In genomic region chr7:143492043-143492471, GRCh38 we compare ENCODE assay signal across 10 cellular contexts. TPM values are rescaled to one million over a fixed set of nuclear protein-coding genes. Genes with fewer than 3 reads are reported as not detected.
DNase-seq lines count a peak whose midpoint lies in the region; ATAC-seq and TF ChIP-seq lines count a peak whose summit lies in the region.
"Had no signal": no experiment of that assay in that cellular context is flagged by ENCODE, and none has a peak within 500 bp of the region (broad histone marks: within the 10 kb centered on the region; RNA-seq: fewer than 3 reads in every experiment).

No MANE protein-coding gene starts in this region.

- no peaks in the 10 kb centered on the region for H3K27me3 Mint-ChIP-seq in activated T-cell treated with anti-CD3 and anti-CD28 coated beads, Interleukin-2, amount 50 U/mL, for 72 hours (ENCODE audit: low read depth)
- no peaks in the 10 kb centered on the region for H3K27me3 Mint-ChIP-seq in activated T-cell treated with anti-CD3 and anti-CD28 coated beads, Interleukin-2, amount 50 U/mL, for 4 hours (ENCODE audit: low read depth)
- H3K27me3 Mint-ChIP-seq in T-helper 17 cell: peaks cover 7% of the 10 kb centered on the region
- no peaks in the 10 kb centered on the region for H3K27me3 Mint-ChIP-seq in naive thymus-derived CD8-positive, alpha-beta T cell

- no peak for DNase-seq in activated T-cell treated with anti-CD3 and anti-CD28 coated beads, Interleukin-2, amount 50 U/mL, for 72 hours
- no peak for DNase-seq in activated T-cell treated with anti-CD3 and anti-CD28 coated beads, Interleukin-2, amount 50 U/mL, for 4 hours
- DNase-seq in T-helper 17 cell (no peak), fibroblast of villous mesenchyme (ENCODE audit: low read depth) (peak; percentile 90), stromal cell of bone marrow (ENCODE audit: low read depth) (peak; percentile 52), NCI-H1694 treated with DMSO at 0.1 percent for 48 hours (lab: John Stamatoyannopoulos, UW) (no peak)
- DNase-seq in naive thymus-derived CD8-positive, alpha-beta T cell: no peak
- DNase-seq: NCI-H1436 treated with DMSO at 0.1 percent for 48 hours had no signal

- peaks cover 26% of the 10 kb centered on the region for H3K4me1 Mint-ChIP-seq in activated T-cell treated with anti-CD3 and anti-CD28 coated beads, Interleukin-2, amount 50 U/mL, for 72 hours (ENCODE audit: low read depth)
- H3K4me1 Mint-ChIP-seq in activated T-cell treated with anti-CD3 and anti-CD28 coated beads, Interleukin-2, amount 50 U/mL, for 4 hours (ENCODE audit: low read depth): peaks cover 19% of the 10 kb centered on the region
- H3K4me1 Mint-ChIP-seq in T-helper 17 cell: peaks cover 18% of the 10 kb centered on the region
- peaks cover 4 to 31% (median 17%) of the 10 kb centered on the region in 4 donors for H3K4me1 Mint-ChIP-seq in naive thymus-derived CD8-positive, alpha-beta T cell

- no peak for TF ChIP-seq CTCF in fibroblast of villous mesenchyme (IDR thresholded peaks at IDR 0.05; ENCODE audit: insufficient read depth, low read depth, low read length)

- H3K4me3 Mint-ChIP-seq in activated T-cell treated with anti-CD3 and anti-CD28 coated beads, Interleukin-2, amount 50 U/mL, for 72 hours: peak overlapping the region in 1 of 2 donors; percentile 17
- no peak overlapping the region for H3K4me3 Mint-ChIP-seq in activated T-cell treated with anti-CD3 and anti-CD28 coated beads, Interleukin-2, amount 50 U/mL, for 4 hours
- no peak overlapping the region for H3K4me3 Mint-ChIP-seq in T-helper 17 cell
- H3K4me3 Mint-ChIP-seq in naive thymus-derived CD8-positive, alpha-beta T cell: no peak overlapping the region

- no peaks in the 10 kb centered on the region for H3K9me3 Mint-ChIP-seq in activated T-cell treated with anti-CD3 and anti-CD28 coated beads, Interleukin-2, amount 50 U/mL, for 72 hours
- H3K9me3 Mint-ChIP-seq in activated T-cell treated with anti-CD3 and anti-CD28 coated beads, Interleukin-2, amount 50 U/mL, for 4 hours: no peaks in the 10 kb centered on the region
- peaks cover 0 to 2% (median 0%) of the 10 kb centered on the region in 9 donors for H3K9me3 Mint-ChIP-seq in naive thymus-derived CD8-positive, alpha-beta T cell

- POLR2A ChIA-PET in naive thymus-derived CD8-positive, alpha-beta T cell (lab: Charles Lee): no interaction called here

- no peak overlapping the region for H3K4me3 ChIP-seq in fibroblast of villous mesenchyme (ENCODE audit: low read depth, low read length)

- peaks cover 0 to 1% of the 10 kb centered on the region in 2 donors for H3K36me3 Mint-ChIP-seq in activated T-cell treated with anti-CD3 and anti-CD28 coated beads, Interleukin-2, amount 50 U/mL, for 72 hours (ENCODE audit: insufficient read depth in 2 of 2)
- H3K36me3 Mint-ChIP-seq in activated T-cell treated with anti-CD3 and anti-CD28 coated beads, Interleukin-2, amount 50 U/mL, for 4 hours (ENCODE audit: insufficient read depth): peaks cover 14% of the 10 kb centered on the region
- H3K36me3 Mint-ChIP-seq in T-helper 17 cell (ENCODE audit: low read depth): peaks cover 9% of the 10 kb centered on the region
- peaks cover 4 to 57% (median 34%) of the 10 kb centered on the region in 3 donors for H3K36me3 Mint-ChIP-seq in naive thymus-derived CD8-positive, alpha-beta T cell

- peak overlapping the region; percentile 27 for H3K27ac Mint-ChIP-seq in activated T-cell treated with anti-CD3 and anti-CD28 coated beads, Interleukin-2, amount 50 U/mL, for 72 hours
- H3K27ac Mint-ChIP-seq in T-helper 17 cell: peak overlapping the region; percentile 57
- H3K27ac Mint-ChIP-seq in naive thymus-derived CD8-positive, alpha-beta T cell: peak overlapping the region in 2 of 10 donors; percentile 1 to 16

- H3K9me3 ChIP-seq in T-helper 17 cell (ENCODE audit: control insufficient read depth, low read length, poor library complexity, severe bottlenecking): no peaks in the 10 kb centered on the region

- ATAC-seq in activated T-cell treated with anti-CD3 and anti-CD28 coated beads, Interleukin-2, amount 50 U/mL, for 72 hours (replicated peaks in 1 of 2): peak; percentile 60 to 64
- ATAC-seq in activated T-cell treated with anti-CD3 and anti-CD28 coated beads, Interleukin-2, amount 50 U/mL, for 4 hours: no peak
- ATAC-seq in T-helper 17 cell (peak; percentile 75), GM19351 (IDR thresholded peaks at IDR 0.05; ENCODE audit: unreplicated experiment) (no peak)
- no peak for ATAC-seq in naive thymus-derived CD8-positive, alpha-beta T cell

RNA-seq across cellular contexts. Expression of gene TAS2R41, which starts 14.4 kb away (rescaled TPM):
- total RNA-seq in activated T-cell treated with anti-CD3 and anti-CD28 coated beads, Interleukin-2, amount 50 U/mL, for 72 hours: not detected
- total RNA-seq in activated T-cell treated with anti-CD3 and anti-CD28 coated beads, Interleukin-2, amount 50 U/mL, for 4 hours: not detected
- total RNA-seq in T-helper 17 cell: under 1 TPM; 0.52 to 0.99 TPM
- total RNA-seq in fibroblast of villous mesenchyme: not detected in 2 replicates
- under 1 TPM in 1 of 2 experiments, not detected in 1; 0.55 TPM for total RNA-seq in naive thymus-derived CD8-positive, alpha-beta T cell
- not detected for polyA plus RNA-seq in naive thymus-derived CD8-positive, alpha-beta T cell
- total RNA-seq: T-helper 2 cell treated with Interferon-gamma antibody and Interleukin-4, amounts not matched to agents 100 ng/mL and 5 ng/mL, for 36 hours had no signal

RNA-seq across cellular contexts. Expression of gene TAS2R60, which starts 48.8 kb away (rescaled TPM):
- not detected for total RNA-seq in activated T-cell treated with anti-CD3 and anti-CD28 coated beads, Interleukin-2, amount 50 U/mL, for 72 hours
- total RNA-seq in activated T-cell treated with anti-CD3 and anti-CD28 coated beads, Interleukin-2, amount 50 U/mL, for 4 hours: not detected
- total RNA-seq in T-helper 17 cell: under 1 TPM; 0.60 to 0.80 TPM
- total RNA-seq in fibroblast of villous mesenchyme: not detected in 2 replicates
- total RNA-seq in naive thymus-derived CD8-positive, alpha-beta T cell: 1 to 10 TPM in 1 of 2 experiments, under 1 TPM in 1; 0.96 to 1.0 TPM
- under 1 TPM in 1 of 3 donors, not detected in 2; 0.23 TPM for polyA plus RNA-seq in naive thymus-derived CD8-positive, alpha-beta T cell
- total RNA-seq: T-helper 2 cell treated with Interferon-gamma antibody and Interleukin-4, amounts not matched to agents 100 ng/mL and 5 ng/mL, for 36 hours had no signal

Comparison
In these comparisons a context has a peak if more than half of its experiments do, and no peak if none do; other contexts are left out.
1. ATAC-seq: peak in activated T-cell treated with anti-CD3 and anti-CD28 coated beads, Interleukin-2, amount 50 U/mL, for 72 hours (2 of 2) and T-helper 17 cell (single experiment); none in activated T-cell treated with anti-CD3 and anti-CD28 coated beads, Interleukin-2, amount 50 U/mL, for 4 hours (0 of 2), GM19351 (single experiment) and naive thymus-derived CD8-positive, alpha-beta T cell (0 of 2).
2. DNase-seq: peak in fibroblast of villous mesenchyme (single experiment) and stromal cell of bone marrow (single experiment); none in activated T-cell treated with anti-CD3 and anti-CD28 coated beads, Interleukin-2, amount 50 U/mL, for 72 hours (0 of 2), activated T-cell treated with anti-CD3 and anti-CD28 coated beads, Interleukin-2, amount 50 U/mL, for 4 hours (single experiment), T-helper 17 cell (0 of 3), naive thymus-derived CD8-positive, alpha-beta T cell (0 of 10) and NCI-H1694 treated with DMSO at 0.1 percent for 48 hours (single experiment).